In genomic region chr19:36139473-36140288, GRCh38 we compare ENCODE assay signal across 1 cellular context.
A peak's percentile ranks its signal among the peaks of the same experiment; 100 is the strongest.
TF ChIP-seq lines count a peak whose summit lies in the region.

CAPNS1 (plus strand) TSS chr19:36140066; CDS start chr19:36141012, 946 bp downstream.

TF ChIP-seq in SK-N-SH, 30 proteins besides CTCF, POLR2A, EP300 and RAD21 (continued from another document):
- TF ChIP-seq ZBTB33 (IDR thresholded peaks at IDR 0.05; ENCODE audit: borderline replicate concordance, low read depth): peak; percentile 52; the same call in 1 of the 2 replicates
- no peak for TF ChIP-seq GATA2 (CRISPR knock-in tag; IDR thresholded peaks at IDR 0.05)
- TF ChIP-seq ELF1 (IDR thresholded peaks at IDR 0.05): no peak
- TF ChIP-seq FOXM1 (IDR thresholded peaks at IDR 0.05; ENCODE audit: low read depth): no peak
- TF ChIP-seq JUND (IDR thresholded peaks at IDR 0.05): peak; percentile 41; the same call in 1 of the 2 replicates
- no peak for TF ChIP-seq RXRA (IDR thresholded peaks at IDR 0.05; ENCODE audit: borderline replicate concordance, low read depth)
- no peak for TF ChIP-seq RCOR1 (IDR thresholded peaks at IDR 0.05; ENCODE audit: low read length)
- TF ChIP-seq FOXJ3 (CRISPR knock-in tag; IDR thresholded peaks at IDR 0.05): no peak
- TF ChIP-seq MXI1 (IDR thresholded peaks at IDR 0.05; ENCODE audit: low read depth, low read length): peak; percentile 53
- 0 out of 2 replicates have a peak, but pooled peaks have one; percentile 16 for TF ChIP-seq SIN3A (IDR thresholded peaks at IDR 0.05; ENCODE audit: borderline replicate concordance, low read depth, low read length)
- peak; percentile 59 for TF ChIP-seq CHD2 (IDR thresholded peaks at IDR 0.05; ENCODE audit: low read length, partially characterized antibody)
- peak; percentile 77 for TF ChIP-seq POLR2AphosphoS5 (IDR thresholded peaks at IDR 0.05; ENCODE audit: low read depth, low read length)
- no peak for TF ChIP-seq TEAD4 (IDR thresholded peaks at IDR 0.05; ENCODE audit: borderline replicate concordance, insufficient read depth)
- TF ChIP-seq RFX5 (IDR thresholded peaks at IDR 0.05; ENCODE audit: low read length): no peak
- peak; percentile 61; the same call in 1 of the 2 replicates for TF ChIP-seq MAX (IDR thresholded peaks at IDR 0.05; ENCODE audit: low read depth)
- TF ChIP-seq TCF12 (IDR thresholded peaks at IDR 0.05): peak; percentile 14; the same call in 1 of the 2 replicates
- TF ChIP-seq TAF1 (IDR thresholded peaks at IDR 0.05; ENCODE audit: borderline replicate concordance, low read depth, low read length): peak; percentile 92
- TF ChIP-seq MEF2A (IDR thresholded peaks at IDR 0.05; ENCODE audit: borderline replicate concordance, low read depth): no peak
- 0 out of 2 replicates have a peak, but pooled peaks have one; percentile 13 for TF ChIP-seq YY1 (IDR thresholded peaks at IDR 0.05; ENCODE audit: low read depth)
- TF ChIP-seq, protein P1, sequence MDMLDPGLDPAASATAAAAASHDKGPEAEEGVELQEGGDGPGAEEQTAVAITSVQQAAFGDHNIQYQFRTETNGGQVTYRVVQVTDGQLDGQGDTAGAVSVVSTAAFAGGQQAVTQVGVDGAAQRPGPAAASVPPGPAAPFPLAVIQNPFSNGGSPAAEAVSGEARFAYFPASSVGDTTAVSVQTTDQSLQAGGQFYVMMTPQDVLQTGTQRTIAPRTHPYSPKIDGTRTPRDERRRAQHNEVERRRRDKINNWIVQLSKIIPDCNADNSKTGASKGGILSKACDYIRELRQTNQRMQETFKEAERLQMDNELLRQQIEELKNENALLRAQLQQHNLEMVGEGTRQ (IDR thresholded peaks at IDR 0.05; ENCODE audit: borderline replicate concordance, low read depth, low read length): no peak
- TF ChIP-seq NRF1 (IDR thresholded peaks at IDR 0.05; ENCODE audit: low read depth, low read length): peak; percentile 89
- TF ChIP-seq, protein P2, sequence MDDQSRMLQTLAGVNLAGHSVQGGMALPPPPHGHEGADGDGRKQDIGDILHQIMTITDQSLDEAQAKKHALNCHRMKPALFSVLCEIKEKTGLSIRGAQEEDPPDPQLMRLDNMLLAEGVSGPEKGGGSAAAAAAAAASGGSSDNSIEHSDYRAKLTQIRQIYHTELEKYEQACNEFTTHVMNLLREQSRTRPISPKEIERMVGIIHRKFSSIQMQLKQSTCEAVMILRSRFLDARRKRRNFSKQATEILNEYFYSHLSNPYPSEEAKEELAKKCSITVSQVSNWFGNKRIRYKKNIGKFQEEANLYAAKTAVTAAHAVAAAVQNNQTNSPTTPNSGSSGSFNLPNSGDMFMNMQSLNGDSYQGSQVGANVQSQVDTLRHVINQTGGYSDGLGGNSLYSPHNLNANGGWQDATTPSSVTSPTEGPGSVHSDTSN (IDR thresholded peaks at IDR 0.05): peak; percentile 71
